20 cellular contexts compared by ENCODE assay signal in genomic region chr6:1123406-1123805, GRCh38.
A peak's percentile ranks its signal among the peaks of the same experiment; 100 is the strongest.
DNase-seq lines count a peak whose midpoint lies in the region; ATAC-seq, FAIRE-seq and TF ChIP-seq lines count a peak whose summit lies in the region.
"Had no signal": no experiment of that assay in that cellular context is flagged by ENCODE, and none has a peak within 500 bp of the region (broad histone marks: within the 10 kb centered on the region; RNA-seq: fewer than 3 reads in every experiment).

No MANE protein-coding gene starts in this region.

- intact Hi-C loops in HepG2 (cut with micrococcal nuclease; ENCODE audit: unreplicated experiment): no loop called here
- intact Hi-C loops in right lobe of liver (cut with DNase I): no loop called here

- no peak for DNase-seq in HepG2 (ENCODE audit: low spot score)
- no peak for DNase-seq in right lobe of liver
- peak; percentile 76 for DNase-seq in left kidney (ENCODE audit: low read depth, low spot score)
- DNase-seq in renal cortical epithelial cell (ENCODE audit: low read depth): peak; percentile 81
- no peak for DNase-seq in NCI-H774 (lab: John Stamatoyannopoulos, UW)
- DNase-seq in activated naive CD4-positive, alpha-beta T cell treated with Interleukin-2 at 50 U/mL for 16 hours: no peak
- DNase-seq: AML-193; Caco-2; CD4-positive, alpha-beta T cell; DMS153; DMS79; GDM1; GOT3; H9 had no signal

- H3K36me3 ChIP-seq in HepG2 (replicated peaks in 1 of 2; ENCODE audit: control insufficient read depth in 1 of 2, insufficient read depth in 2 of 2, low read length in 2 of 2) (no peaks in the 10 kb centered on the region), right lobe of liver (no peaks in the 10 kb centered on the region)

- H3K4me1 ChIP-seq in HepG2 (ENCODE audit: insufficient read depth, low read length) (peaks cover 34% of the 10 kb centered on the region), right lobe of liver (peaks cover 0 to 3% (median 0%) of the 10 kb centered on the region in 4 donors)
- H3K4me1 ChIP-seq: A549 had no signal

- no peaks in the 10 kb centered on the region for H4K20me1 ChIP-seq in HepG2 (ENCODE audit: insufficient read depth, low read length)

- H3K27ac ChIP-seq in HepG2 (ENCODE audit: extremely low read length, insufficient read depth, low read length) (no peak overlapping the region), right lobe of liver (no peak overlapping the region)
- H3K27ac ChIP-seq: 22Rv1, A549, C4-2B had no signal

- 85% methylated on average over 1 of the region's 1 CpG for WGBS in HepG2 (ENCODE audit: low lambda C conversion rate)
- WGBS in right lobe of liver (ENCODE audit: insufficient coverage, low coverage, low lambda C conversion rate, missing lambda C conversion rate): no CpG with 5 or more reads among the region's 1 CpG

- H3K27me3 ChIP-seq in HepG2 (ENCODE audit: control insufficient read depth in 1 of 2, insufficient read depth in 2 of 2, low read length in 2 of 2): no peaks in the 10 kb centered on the region
- no peaks in the 10 kb centered on the region for H3K27me3 ChIP-seq in right lobe of liver

- H2AFZ ChIP-seq in HepG2 (ENCODE audit: low read length): no peak overlapping the region

- H3K9me3 ChIP-seq in HepG2 (ENCODE audit: low read length): no peaks in the 10 kb centered on the region
- no peaks in the 10 kb centered on the region for H3K9me3 ChIP-seq in right lobe of liver
- H3K9me3 ChIP-seq: A549, Caco-2 had no signal

- CTCF ChIA-PET in HepG2 (lab: Yijun Ruan, JAX; ENCODE audit: low intra/inter-chr PET ratio, low total read pairs): no interaction called here

- H3K79me2 ChIP-seq in HepG2 (ENCODE audit: insufficient read depth, low read length): no peaks in the 10 kb centered on the region

- H3K4me3 ChIP-seq in HepG2 (replicated peaks in 1 of 3; ENCODE audit: insufficient read depth in 1 of 3, low read depth in 2 of 3, low read length in 3 of 3) (no peak overlapping the region), right lobe of liver (no peak overlapping the region)
- H3K4me3 ChIP-seq: A549 had no signal

- no peak overlapping the region for H3K9ac ChIP-seq in HepG2 (ENCODE audit: insufficient read depth, low read depth, low read length)

- TF ChIP-seq CTCF in HepG2 (CRISPR knock-in tag; IDR thresholded peaks at IDR 0.05) (no peak), right lobe of liver (IDR thresholded peaks at IDR 0.05) (no peak)

- POLR2A ChIA-PET in HepG2 (lab: Yijun Ruan, JAX): interaction anchor here (1.7 kb wide), 1 partner anchor 188 kb away, joined by 5 read pairs; the partner anchor contains the start of gene FOXQ1

- no peak for FAIRE-seq in HepG2 (lab: Jason Lieb, UNC)
- FAIRE-seq: A549, GM12892, GM18507 had no signal

- no peak for TF ChIP-seq POLR2A in HepG2 (IDR thresholded peaks at IDR 0.05; ENCODE audit: insufficient read depth in 1 of 2, low read depth in 2 of 2, low read length in 2 of 2)
- TF ChIP-seq POLR2A in right lobe of liver (IDR thresholded peaks at IDR 0.05): no peak

- no peak for ATAC-seq in HepG2
- ATAC-seq in right lobe of liver: no peak
- no peak for ATAC-seq in GM21447 (IDR thresholded peaks at IDR 0.05; ENCODE audit: unreplicated experiment)
- ATAC-seq: A549 had no signal

- no peak for TF ChIP-seq EP300 in HepG2 (IDR thresholded peaks at IDR 0.05; ENCODE audit: low read depth in 2 of 2, low read length in 2 of 2)
- TF ChIP-seq EP300 in HepG2 (CRISPR knock-in tag; IDR thresholded peaks at IDR 0.05; ENCODE audit: borderline replicate concordance): no peak

- no TSS peak for BruUV-seq in HepG2 (replicated peaks; lab: Mats Ljungman, UMichigan)

- no peak overlapping the region for H3K4me2 ChIP-seq in HepG2 (ENCODE audit: low read depth, low read length)
- H3K4me2 ChIP-seq: A549 had no signal

- no peak for TF ChIP-seq RAD21 in HepG2 (CRISPR knock-in tag; IDR thresholded peaks at IDR 0.05)

- in situ Hi-C loops in HepG2 (cut with HindIII; ENCODE audit: extremely low pct_ligation_motif_present, low pct_unique_long_range_greater_than_20kb): no loop called here

TF ChIP-seq in HepG2, 621 proteins besides CTCF, POLR2A, EP300 and RAD21:
- TF ChIP-seq ZMAT3 (CRISPR knock-in tag; conservative IDR thresholded peaks at IDR 0.05): no peak
- TF ChIP-seq AKNA (CRISPR knock-in tag; IDR thresholded peaks at IDR 0.05; ENCODE audit: borderline replicate concordance): no peak
- 0 out of 2 replicates have a peak, but pooled peaks have one; percentile 24 for TF ChIP-seq PHF21A (CRISPR knock-in tag; IDR thresholded peaks at IDR 0.05)
- no peak for TF ChIP-seq NCOA2 (CRISPR knock-in tag; IDR thresholded peaks at IDR 0.05)
- TF ChIP-seq FOXJ3 (CRISPR knock-in tag; IDR thresholded peaks at IDR 0.05; ENCODE audit: borderline replicate concordance): no peak
- TF ChIP-seq MAF1 (CRISPR knock-in tag; IDR thresholded peaks at IDR 0.05; ENCODE audit: borderline replicate concordance): no peak

Comparison
In these comparisons a context has a peak if more than half of its experiments do, and no peak if none do; other contexts are left out.
1. DNase-seq: peak in left kidney (single experiment) and renal cortical epithelial cell (single experiment); none in HepG2 (single experiment), right lobe of liver (0 of 3), NCI-H774 (single experiment) and activated naive CD4-positive, alpha-beta T cell treated with Interleukin-2 at 50 U/mL for 16 hours (single experiment).